1 cellular context compared by ENCODE assay signal in the genomic region with DNA sequence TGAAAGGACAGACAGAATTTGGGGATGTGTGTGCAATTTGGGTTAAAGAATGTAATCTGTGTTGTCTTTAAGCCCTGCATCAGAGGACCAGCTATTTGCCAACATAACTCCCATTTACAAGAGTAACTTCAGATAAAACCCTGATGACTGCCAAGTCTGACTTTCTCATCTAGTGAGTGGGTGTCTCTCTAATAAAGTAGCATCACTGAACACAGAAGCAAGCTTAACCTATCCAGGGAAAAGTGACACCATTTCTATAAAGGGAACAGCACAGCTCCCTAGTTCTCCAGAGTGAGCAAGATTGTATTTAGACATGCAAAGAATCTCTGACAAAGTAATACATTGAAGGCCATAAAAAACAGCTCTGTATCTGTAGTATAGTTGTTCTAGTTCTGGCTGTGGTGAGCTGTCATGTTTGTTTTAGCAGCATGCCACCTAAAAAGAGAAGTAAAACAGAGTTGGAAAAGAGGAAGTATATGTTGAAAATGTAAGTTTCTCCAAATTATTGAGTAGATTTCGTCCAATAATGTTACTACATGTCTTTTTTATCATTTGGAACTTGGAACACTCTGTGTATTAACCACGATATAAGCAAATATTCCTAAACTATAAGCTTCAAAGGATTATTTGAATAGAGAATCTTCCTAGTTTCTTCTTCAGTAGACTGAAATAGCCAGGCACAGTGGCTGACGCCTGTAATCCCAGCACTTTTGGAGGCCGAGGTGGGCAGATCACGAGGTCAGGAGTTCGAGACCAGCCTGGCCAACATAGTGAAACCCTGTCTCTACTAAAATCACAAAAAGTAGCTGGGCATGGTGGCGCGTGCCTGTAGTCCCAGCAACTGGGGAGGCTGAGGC.
A peak's percentile ranks its signal among the peaks of the same experiment; 100 is the strongest.
TF ChIP-seq lines count a peak whose summit lies in the region.

No MANE protein-coding gene starts in this region.

TF ChIP-seq in HEK293, 187 proteins besides CTCF, POLR2A, EP300 and RAD21 (continued from another document):
- TF ChIP-seq GLIS1 (tag by site-specific recombination; IDR thresholded peaks at IDR 0.05) (no peak), ZNF514 (tag by site-specific recombination; IDR thresholded peaks at IDR 0.05) (no peak), ZNF555 (tag by site-specific recombination; conservative IDR thresholded peaks at IDR 0.05) (no peak), ZSCAN30 (tag by site-specific recombination; IDR thresholded peaks at IDR 0.05) (no peak), ZBTB17 (tag by site-specific recombination; IDR thresholded peaks at IDR 0.05) (no peak), SCRT1 (tag by site-specific recombination; IDR thresholded peaks at IDR 0.05; ENCODE audit: borderline replicate concordance) (no peak), ZNF837 (tag by site-specific recombination; IDR thresholded peaks at IDR 0.05) (no peak), OSR2 (tag by site-specific recombination; IDR thresholded peaks at IDR 0.05) (0 out of 2 replicates have a peak, but pooled peaks have one; percentile 53), ZIC2 (tag by site-specific recombination; IDR thresholded peaks at IDR 0.05) (no peak), ZNF596 (tag by site-specific recombination; IDR thresholded peaks at IDR 0.05) (no peak), ZNF184 (tag by site-specific recombination; IDR thresholded peaks at IDR 0.05) (no peak)
- TF ChIP-seq, protein P1, sequence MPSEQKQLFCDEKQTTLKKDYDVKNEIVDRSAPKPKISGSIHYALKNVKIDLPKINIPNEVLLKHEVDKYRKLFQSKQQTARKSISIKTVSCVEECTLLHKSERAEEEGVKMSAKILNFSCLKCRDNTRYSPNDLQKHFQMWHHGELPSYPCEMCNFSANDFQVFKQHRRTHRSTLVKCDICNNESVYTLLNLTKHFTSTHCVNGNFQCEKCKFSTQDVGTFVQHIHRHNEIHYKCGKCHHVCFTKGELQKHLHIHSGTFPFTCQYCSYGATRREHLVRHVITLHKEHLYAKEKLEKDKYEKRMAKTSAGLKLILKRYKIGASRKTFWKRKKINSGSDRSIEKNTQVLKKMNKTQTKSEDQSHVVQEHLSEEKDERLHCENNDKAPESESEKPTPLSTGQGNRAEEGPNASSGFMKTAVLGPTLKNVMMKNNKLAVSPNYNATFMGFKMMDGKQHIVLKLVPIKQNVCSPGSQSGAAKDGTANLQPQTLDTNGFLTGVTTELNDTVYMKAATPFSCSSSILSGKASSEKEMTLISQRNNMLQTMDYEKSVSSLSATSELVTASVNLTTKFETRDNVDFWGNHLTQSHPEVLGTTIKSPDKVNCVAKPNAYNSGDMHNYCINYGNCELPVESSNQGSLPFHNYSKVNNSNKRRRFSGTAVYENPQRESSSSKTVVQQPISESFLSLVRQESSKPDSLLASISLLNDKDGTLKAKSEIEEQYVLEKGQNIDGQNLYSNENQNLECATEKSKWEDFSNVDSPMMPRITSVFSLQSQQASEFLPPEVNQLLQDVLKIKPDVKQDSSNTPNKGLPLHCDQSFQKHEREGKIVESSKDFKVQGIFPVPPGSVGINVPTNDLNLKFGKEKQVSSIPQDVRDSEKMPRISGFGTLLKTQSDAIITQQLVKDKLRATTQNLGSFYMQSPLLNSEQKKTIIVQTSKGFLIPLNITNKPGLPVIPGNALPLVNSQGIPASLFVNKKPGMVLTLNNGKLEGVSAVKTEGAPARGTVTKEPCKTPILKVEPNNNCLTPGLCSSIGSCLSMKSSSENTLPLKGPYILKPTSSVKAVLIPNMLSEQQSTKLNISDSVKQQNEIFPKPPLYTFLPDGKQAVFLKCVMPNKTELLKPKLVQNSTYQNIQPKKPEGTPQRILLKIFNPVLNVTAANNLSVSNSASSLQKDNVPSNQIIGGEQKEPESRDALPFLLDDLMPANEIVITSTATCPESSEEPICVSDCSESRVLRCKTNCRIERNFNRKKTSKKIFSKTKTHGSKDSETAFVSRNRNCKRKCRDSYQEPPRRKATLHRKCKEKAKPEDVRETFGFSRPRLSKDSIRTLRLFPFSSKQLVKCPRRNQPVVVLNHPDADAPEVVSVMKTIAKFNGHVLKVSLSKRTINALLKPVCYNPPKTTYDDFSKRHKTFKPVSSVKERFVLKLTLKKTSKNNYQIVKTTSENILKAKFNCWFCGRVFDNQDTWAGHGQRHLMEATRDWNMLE (tag by site-specific recombination; conservative IDR thresholded peaks at IDR 0.05; ENCODE audit: low read depth): no peak
- TF ChIP-seq, protein P2, sequence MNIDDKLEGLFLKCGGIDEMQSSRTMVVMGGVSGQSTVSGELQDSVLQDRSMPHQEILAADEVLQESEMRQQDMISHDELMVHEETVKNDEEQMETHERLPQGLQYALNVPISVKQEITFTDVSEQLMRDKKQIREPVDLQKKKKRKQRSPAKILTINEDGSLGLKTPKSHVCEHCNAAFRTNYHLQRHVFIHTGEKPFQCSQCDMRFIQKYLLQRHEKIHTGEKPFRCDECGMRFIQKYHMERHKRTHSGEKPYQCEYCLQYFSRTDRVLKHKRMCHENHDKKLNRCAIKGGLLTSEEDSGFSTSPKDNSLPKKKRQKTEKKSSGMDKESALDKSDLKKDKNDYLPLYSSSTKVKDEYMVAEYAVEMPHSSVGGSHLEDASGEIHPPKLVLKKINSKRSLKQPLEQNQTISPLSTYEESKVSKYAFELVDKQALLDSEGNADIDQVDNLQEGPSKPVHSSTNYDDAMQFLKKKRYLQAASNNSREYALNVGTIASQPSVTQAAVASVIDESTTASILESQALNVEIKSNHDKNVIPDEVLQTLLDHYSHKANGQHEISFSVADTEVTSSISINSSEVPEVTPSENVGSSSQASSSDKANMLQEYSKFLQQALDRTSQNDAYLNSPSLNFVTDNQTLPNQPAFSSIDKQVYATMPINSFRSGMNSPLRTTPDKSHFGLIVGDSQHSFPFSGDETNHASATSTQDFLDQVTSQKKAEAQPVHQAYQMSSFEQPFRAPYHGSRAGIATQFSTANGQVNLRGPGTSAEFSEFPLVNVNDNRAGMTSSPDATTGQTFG (tag by site-specific recombination; IDR thresholded peaks at IDR 0.05; ENCODE audit: borderline replicate concordance): no peak
- TF ChIP-seq, protein P3, sequence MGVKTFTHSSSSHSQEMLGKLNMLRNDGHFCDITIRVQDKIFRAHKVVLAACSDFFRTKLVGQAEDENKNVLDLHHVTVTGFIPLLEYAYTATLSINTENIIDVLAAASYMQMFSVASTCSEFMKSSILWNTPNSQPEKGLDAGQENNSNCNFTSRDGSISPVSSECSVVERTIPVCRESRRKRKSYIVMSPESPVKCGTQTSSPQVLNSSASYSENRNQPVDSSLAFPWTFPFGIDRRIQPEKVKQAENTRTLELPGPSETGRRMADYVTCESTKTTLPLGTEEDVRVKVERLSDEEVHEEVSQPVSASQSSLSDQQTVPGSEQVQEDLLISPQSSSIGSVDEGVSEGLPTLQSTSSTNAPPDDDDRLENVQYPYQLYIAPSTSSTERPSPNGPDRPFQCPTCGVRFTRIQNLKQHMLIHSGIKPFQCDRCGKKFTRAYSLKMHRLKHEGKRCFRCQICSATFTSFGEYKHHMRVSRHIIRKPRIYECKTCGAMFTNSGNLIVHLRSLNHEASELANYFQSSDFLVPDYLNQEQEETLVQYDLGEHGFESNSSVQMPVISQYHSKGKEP (tag by site-specific recombination; IDR thresholded peaks at IDR 0.05): no peak
